In genomic region chr3:157785071-157785826, GRCh38 we compare ENCODE assay signal across 10 cellular contexts.
DNase-seq lines count a peak whose midpoint lies in the region; ATAC-seq and TF ChIP-seq lines count a peak whose summit lies in the region.
"Had no signal": no experiment of that assay in that cellular context is flagged by ENCODE, and none has a peak within 500 bp of the region (broad histone marks: within the 10 kb centered on the region; RNA-seq: fewer than 3 reads in every experiment).

No MANE protein-coding gene starts in this region.

- no peak overlapping the region for H2AFZ ChIP-seq in PC-3 (ENCODE audit: low read length)
- H2AFZ ChIP-seq in osteoblast (ENCODE audit: low read length) = no peak overlapping the region

- intact Hi-C loops in PC-3 (cut with micrococcal nuclease) = loop anchor here (2.0 to 10.0 kb wide), 4 partner anchors 130 to 382 kb away; no protein-coding TSS in a partner anchor
- intact Hi-C loops in activated T-helper 2 cell treated with anti-CD3 and anti-CD28 coated beads, Interferon-gamma antibody, Interleukin-2, Interleukin-4, amounts not matched to agents 10 μg/mL and 5 μg/mL and 100 μg/mL, durations not matched to agents 14 hours and 24 hours and 36 hours (cut with micrococcal nuclease) = no loop called here

- peaks cover 66% of the 10 kb centered on the region for H3K4me1 ChIP-seq in PC-3 (ENCODE audit: insufficient read depth, low read length)
- H3K4me1 ChIP-seq in ectodermal cell (ENCODE audit: control insufficient read depth, insufficient read depth, low read length) = no peaks in the 10 kb centered on the region
- peaks cover 28% of the 10 kb centered on the region for H3K4me1 ChIP-seq in osteoblast (ENCODE audit: insufficient read depth, low read length)

- TF ChIP-seq CTCF in PC-3 (conservative IDR thresholded peaks at IDR 0.05; ENCODE audit: low read depth, low read length) (no peak), osteoblast (IDR thresholded peaks at IDR 0.05; ENCODE audit: extremely low read depth, low read depth, low read length) (no peak)

- POLR2A ChIA-PET in PC-3 (lab: Charles Lee; ENCODE audit: unreplicated experiment) = no interaction called here

- no peaks in the 10 kb centered on the region for H3K27me3 Mint-ChIP-seq in activated T-helper 2 cell treated with anti-CD3 and anti-CD28 coated beads, Interferon-gamma antibody, Interleukin-2, Interleukin-4, amounts not matched to agents 10 μg/mL and 5 μg/mL and 100 μg/mL, durations not matched to agents 14 hours and 24 hours and 36 hours (ENCODE audit: low read depth)

- no TSS peak for BruUV-seq in PC-3 (replicated peaks; lab: Mats Ljungman, UMichigan)

- H3K9me3 Mint-ChIP-seq in activated T-helper 2 cell treated with anti-CD3 and anti-CD28 coated beads, Interferon-gamma antibody, Interleukin-2, Interleukin-4, amounts not matched to agents 10 μg/mL and 5 μg/mL and 100 μg/mL, durations not matched to agents 14 hours and 24 hours and 36 hours = no peaks in the 10 kb centered on the region

- peak; percentile 89 for ATAC-seq in PC-3
- no peak for ATAC-seq in HG03095 (IDR thresholded peaks at IDR 0.05; ENCODE audit: unreplicated experiment)

- peak overlapping the region; percentile 80 for H3K4me2 ChIP-seq in PC-3 (ENCODE audit: low read length)
- peak overlapping the region; percentile 56 for H3K4me2 ChIP-seq in osteoblast (ENCODE audit: insufficient read depth, low read length)

- no peaks in the 10 kb centered on the region for H3K36me3 ChIP-seq in PC-3 (ENCODE audit: low read depth, low read length)
- H3K36me3 ChIP-seq in ectodermal cell (ENCODE audit: control insufficient read depth, insufficient read depth, low read length) = no peaks in the 10 kb centered on the region
- H3K36me3 ChIP-seq in osteoblast (ENCODE audit: insufficient read depth, low read length) = no peaks in the 10 kb centered on the region

- H3K27ac ChIP-seq in PC-3 (ENCODE audit: low read length) = peak overlapping the region; percentile 83
- peak overlapping the region; percentile 31 for H3K27ac ChIP-seq in ectodermal cell (ENCODE audit: insufficient read depth, low read depth, low read length, poor library complexity, severe bottlenecking)
- H3K27ac ChIP-seq in osteoblast (ENCODE audit: low read depth, low read length) = peak overlapping the region; percentile 8

- no peaks in the 10 kb centered on the region for H3K27me3 ChIP-seq in PC-3 (ENCODE audit: low read length)
- H3K27me3 ChIP-seq in ectodermal cell (ENCODE audit: control insufficient read depth, insufficient read depth, low read length, poor library complexity, severe bottlenecking) = no peaks in the 10 kb centered on the region
- H3K27me3 ChIP-seq in osteoblast (ENCODE audit: insufficient read depth, low read length) = no peaks in the 10 kb centered on the region

- H3F3A ChIP-seq in PC-3 (ENCODE audit: low read length, unreplicated experiment) = peaks cover 12% of the 10 kb centered on the region

- H3K4me1 Mint-ChIP-seq in activated T-helper 2 cell treated with anti-CD3 and anti-CD28 coated beads, Interferon-gamma antibody, Interleukin-2, Interleukin-4, amounts not matched to agents 10 μg/mL and 5 μg/mL and 100 μg/mL, durations not matched to agents 14 hours and 24 hours and 36 hours (ENCODE audit: low read depth) = no peaks in the 10 kb centered on the region

- H3K4me3 Mint-ChIP-seq in activated T-helper 2 cell treated with anti-CD3 and anti-CD28 coated beads, Interferon-gamma antibody, Interleukin-2, Interleukin-4, amounts not matched to agents 10 μg/mL and 5 μg/mL and 100 μg/mL, durations not matched to agents 14 hours and 24 hours and 36 hours (ENCODE audit: low read depth) = no peak overlapping the region
- H3K4me3 Mint-ChIP-seq: brain had no signal

- WGBS in ectodermal cell, 2 experiments = 83 to 84% methylated on average over 6 of the region's 6 CpGs

- no peaks in the 10 kb centered on the region for H3K36me3 Mint-ChIP-seq in activated T-helper 2 cell treated with anti-CD3 and anti-CD28 coated beads, Interferon-gamma antibody, Interleukin-2, Interleukin-4, amounts not matched to agents 10 μg/mL and 5 μg/mL and 100 μg/mL, durations not matched to agents 14 hours and 24 hours and 36 hours (ENCODE audit: low read depth)
- H3K36me3 Mint-ChIP-seq: brain had no signal

- H3K9ac ChIP-seq in PC-3 (ENCODE audit: low read length) = peak overlapping the region; percentile 23

- H4K20me1 ChIP-seq in PC-3 (ENCODE audit: low read length) = no peaks in the 10 kb centered on the region
- no peaks in the 10 kb centered on the region for H4K20me1 ChIP-seq in osteoblast (ENCODE audit: insufficient read depth, low read length)

- H3K9me2 ChIP-seq in PC-3 (replicated peaks; ENCODE audit: low read length) = no peaks in the 10 kb centered on the region

- H3K79me2 ChIP-seq in PC-3 (ENCODE audit: low read length) (no peaks in the 10 kb centered on the region), osteoblast (ENCODE audit: insufficient read depth, low read length) (no peaks in the 10 kb centered on the region)

- H3K4me3 ChIP-seq in PC-3 (ENCODE audit: low read length) = peak overlapping the region; percentile 37; the same call in 1 of the 2 replicates
- H3K4me3 ChIP-seq in ectodermal cell (ENCODE audit: insufficient read depth, low read depth, low read length) = no peak overlapping the region
- no peak overlapping the region for H3K4me3 ChIP-seq in osteoblast (ENCODE audit: insufficient read depth, low read length)

- peak; percentile 99 for DNase-seq in ELR (ENCODE audit: low read depth)
- peak; percentile 97 for DNase-seq in PC-3
- DNase-seq in osteoblast (ENCODE audit: insufficient read length, low spot score, missing footprints) = peak; percentile 25
- no peak for DNase-seq in activated T-helper 2 cell treated with anti-CD3 and anti-CD28 coated beads, Interferon-gamma antibody, Interleukin-2, Interleukin-4, amounts not matched to agents 10 μg/mL and 5 μg/mL and 100 μg/mL, durations not matched to agents 14 hours and 24 hours and 36 hours (ENCODE audit: low spot score)
- no peak for DNase-seq in activated CD4-positive, alpha-beta T cell treated with anti-CD3 and anti-CD28 coated beads, Interleukin-2, amount 50 U/mL, for 4 hours
- no peak for DNase-seq in activated CD4-positive, alpha-beta T cell treated with anti-CD3 and anti-CD28 coated beads for 48 hours
- DNase-seq: activated CD4-positive, CD25-positive, alpha-beta regulatory T cell treated with anti-CD3 and anti-CD28 coated beads, Interleukin-2, amount 50 U/mL, for 72 hours had no signal

- CTCF ChIA-PET in PC-3 (lab: Charles Lee) = no interaction called here

- H3K9me3 ChIP-seq in PC-3 (ENCODE audit: low read length) (no peaks in the 10 kb centered on the region), ectodermal cell (ENCODE audit: control insufficient read depth, low read length) (no peaks in the 10 kb centered on the region), osteoblast (ENCODE audit: low read depth, low read length) (no peaks in the 10 kb centered on the region)

- H3K27ac Mint-ChIP-seq in activated T-helper 2 cell treated with anti-CD3 and anti-CD28 coated beads, Interferon-gamma antibody, Interleukin-2, Interleukin-4, amounts not matched to agents 10 μg/mL and 5 μg/mL and 100 μg/mL, durations not matched to agents 14 hours and 24 hours and 36 hours = no peak overlapping the region
- H3K27ac Mint-ChIP-seq: brain had no signal

Comparison
In these comparisons a context has a peak if more than half of its experiments do, and no peak if none do; other contexts are left out.
1. DNase-seq: peak in ELR (single experiment), PC-3 (single experiment) and osteoblast (single experiment); none in activated T-helper 2 cell treated with anti-CD3 and anti-CD28 coated beads, Interferon-gamma antibody, Interleukin-2, Interleukin-4, amounts not matched to agents 10 μg/mL and 5 μg/mL and 100 μg/mL, durations not matched to agents 14 hours and 24 hours and 36 hours (single experiment), activated CD4-positive, alpha-beta T cell treated with anti-CD3 and anti-CD28 coated beads, Interleukin-2, amount 50 U/mL, for 4 hours (0 of 2) and activated CD4-positive, alpha-beta T cell treated with anti-CD3 and anti-CD28 coated beads for 48 hours (single experiment).
2. H3K27ac ChIP-seq: peak in every context shown above with its lines; median percentile 83 in PC-3; 31 in ectodermal cell; 8 in osteoblast.